In genomic region chr14:24847568-24847967, GRCh38 we compare ENCODE assay signal across 24 cellular contexts.
"Had no signal": no experiment of that assay in that cellular context is flagged by ENCODE, and none has a peak within 500 bp of the region (broad histone marks: within the 10 kb centered on the region; RNA-seq: fewer than 3 reads in every experiment).

No MANE protein-coding gene starts in this region.

- H3K9me3 ChIP-seq: gastroesophageal sphincter, lower lobe of right lung, mucosa of descending colon, right atrium auricular region, testis, transverse colon had no signal

- H3K36me3 ChIP-seq: brain microvascular endothelial cell, lower lobe of right lung, right atrium auricular region, transverse colon had no signal

- H3K27me3 ChIP-seq: brain microvascular endothelial cell, gastroesophageal sphincter, hepatocyte, right atrium auricular region, testis, transverse colon had no signal

- H3K27ac Mint-ChIP-seq: activated naive CD4-positive, alpha-beta T cell treated with anti-CD3 and anti-CD28 coated beads for 36 hours; activated naive CD8-positive, alpha-beta T cell treated with anti-CD3 and anti-CD28 coated beads for 36 hours; activated T-helper 1 cell treated with anti-CD3 and anti-CD28 coated beads, Interleukin-12 subunit alpha, Interleukin-12 subunit beta, Interleukin-2, Interleukin-4 antibody, amounts not matched to agents 30 ng/mL and 10 ng/mL and 1 ng/mL, durations not matched to agents 14 hours and 24 hours and 36 hours; naive B cell; T-helper 2 cell treated with Interferon-gamma antibody and Interleukin-4, amounts not matched to agents 5 μg/mL and 100 μg/mL, for 36 hours had no signal

- H3K79me2 ChIP-seq: hepatocyte had no signal

- H3K4me3 ChIP-seq: gastroesophageal sphincter, hepatocyte, lower lobe of right lung, mucosa of descending colon, right atrium auricular region, testis, transverse colon had no signal

- H3K9me3 Mint-ChIP-seq: activated naive CD4-positive, alpha-beta T cell treated with anti-CD3 and anti-CD28 coated beads for 36 hours; activated naive CD8-positive, alpha-beta T cell treated with anti-CD3 and anti-CD28 coated beads for 36 hours; activated T-helper 1 cell treated with anti-CD3 and anti-CD28 coated beads, Interleukin-12 subunit alpha, Interleukin-12 subunit beta, Interleukin-2, Interleukin-4 antibody, amounts not matched to agents 30 ng/mL and 10 ng/mL and 1 ng/mL, durations not matched to agents 14 hours and 24 hours and 36 hours; naive B cell; neural crest cell; T-helper 2 cell treated with Interferon-gamma antibody and Interleukin-4, amounts not matched to agents 5 μg/mL and 100 μg/mL, for 36 hours had no signal

- H3K36me3 Mint-ChIP-seq: activated naive CD8-positive, alpha-beta T cell treated with anti-CD3 and anti-CD28 coated beads for 36 hours; naive B cell had no signal

- DNase-seq: activated CD4-positive, alpha-beta T cell treated with anti-CD3 and anti-CD28 coated beads for 4 hours; activated CD4-positive, alpha-beta T cell treated with anti-CD3 and anti-CD28 coated beads, Interleukin-2, amount 50 U/mL, for 48 hours; activated CD8-positive, alpha-beta memory T cell treated with anti-CD3 and anti-CD28 coated beads, Interleukin-2, amount 50 U/mL, for 4 hours; activated effector memory CD4-positive, alpha-beta T cell treated with anti-CD3 and anti-CD28 coated beads, Interleukin-2, amount 50 U/mL, for 16 hours; activated naive CD4-positive, alpha-beta T cell treated with anti-CD3 and anti-CD28 coated beads for 36 hours; activated naive CD8-positive, alpha-beta T cell treated with anti-CD3 and anti-CD28 coated beads for 36 hours; activated T-cell treated with anti-CD3 and anti-CD28 coated beads, Interleukin-2, amount 50 U/mL, for 1 hour; brain microvascular endothelial cell; cortex of kidney; lower lobe of right lung; mucosa of descending colon; naive B cell; nucleus accumbens; stimulated activated CD4-positive, alpha-beta T cell treated with anti-CD3 and anti-CD28 coated beads, Interleukin-2, amount 100 ng/mL, for 48 hours; stimulated activated naive CD4-positive, alpha-beta T cell treated with Interleukin-2 at 50 U/mL for 16 hours; T-helper 1 cell; testis; transverse colon had no signal

- H3K27ac ChIP-seq: brain microvascular endothelial cell, gastroesophageal sphincter, hepatocyte, lower lobe of right lung, right atrium auricular region, testis, transverse colon had no signal

- H3K4me3 Mint-ChIP-seq: activated naive CD4-positive, alpha-beta T cell treated with anti-CD3 and anti-CD28 coated beads for 36 hours; activated naive CD8-positive, alpha-beta T cell treated with anti-CD3 and anti-CD28 coated beads for 36 hours; activated T-helper 1 cell treated with anti-CD3 and anti-CD28 coated beads, Interleukin-12 subunit alpha, Interleukin-12 subunit beta, Interleukin-2, Interleukin-4 antibody, amounts not matched to agents 30 ng/mL and 10 ng/mL and 1 ng/mL, durations not matched to agents 14 hours and 24 hours and 36 hours; naive B cell; neural crest cell; T-helper 2 cell treated with Interferon-gamma antibody and Interleukin-4, amounts not matched to agents 5 μg/mL and 100 μg/mL, for 36 hours had no signal

- H3K4me1 Mint-ChIP-seq: activated naive CD8-positive, alpha-beta T cell treated with anti-CD3 and anti-CD28 coated beads for 36 hours; naive B cell had no signal

- H2AFZ ChIP-seq: hepatocyte had no signal

- H3K4me1 ChIP-seq: gastroesophageal sphincter, right atrium auricular region, testis had no signal

- H3K4me2 ChIP-seq: hepatocyte had no signal
